25 cellular contexts compared by ENCODE assay signal in genomic region chr18:76385681-76385975, GRCh38.
"Had no signal": no experiment of that assay in that cellular context is flagged by ENCODE, and none has a peak within 500 bp of the region (broad histone marks: within the 10 kb centered on the region; RNA-seq: fewer than 3 reads in every experiment).

No MANE protein-coding gene starts in this region.

- H3K4me3 ChIP-seq: colonic mucosa, gastrocnemius medialis, ovary, psoas muscle, thoracic aorta, tibial nerve, upper lobe of left lung had no signal

- H3K4me1 ChIP-seq: colonic mucosa had no signal

- H3K27me3 ChIP-seq: colonic mucosa, gastrocnemius medialis, ovary, tibial nerve, upper lobe of left lung had no signal

- H3K36me3 ChIP-seq: colonic mucosa, gastrocnemius medialis, ovary, thoracic aorta, upper lobe of left lung had no signal

- ATAC-seq: esophagus mucosa; gastrocnemius medialis; naive thymus-derived CD4-positive, alpha-beta T cell; psoas muscle; right cardiac atrium; stimulated activated memory B cell treated with anti-CD40 and anti-IgM and Interleukin-4, amounts not matched to agents 10 μg/mL and 1 μg/mL and 100 μg/mL, for 72 hours; stimulated activated naive CD8-positive, alpha-beta T cell treated with anti-CD3 and anti-CD28 coated beads, Interleukin-15, Interleukin-2, amounts not matched to agents 100 U/mL and 50 U/mL, for 24 hours had no signal

- H3K9me3 ChIP-seq: colonic mucosa, gastrocnemius medialis, ovary, psoas muscle, thoracic aorta, tibial nerve, upper lobe of left lung had no signal

- DNase-seq: colonic mucosa; effector CD8-positive, alpha-beta T cell; foreskin fibroblast; mammary epithelial cell; mesendoderm; midbrain; occipital lobe; psoas muscle; right cardiac atrium; small intestine; stimulated activated CD4-positive, alpha-beta T cell treated with anti-CD3 and anti-CD28 coated beads, Interleukin-12 subunit alpha, Interleukin-12 subunit beta, amount 100 ng/mL, for 4 hours; stimulated activated CD4-positive, alpha-beta T cell treated with anti-CD3 and anti-CD28 coated beads, Interleukin-2, amount 100 ng/mL, for 24 hours; stimulated activated CD4-positive, alpha-beta T cell treated with anti-CD3 and anti-CD28 coated beads, Interleukin-4, amount 100 ng/mL, for 4 hours; stimulated activated naive CD8-positive, alpha-beta T cell treated with anti-CD3 and anti-CD28 coated beads, Interleukin-15, Interleukin-2, amounts not matched to agents 100 U/mL and 50 U/mL, for 24 hours had no signal

- FAIRE-seq: keratinocyte, small intestine, urothelium cell line had no signal

- H3K27ac ChIP-seq: colonic mucosa, epithelial cell of prostate, gastrocnemius medialis, ovary, psoas muscle, thoracic aorta, tibial nerve, upper lobe of left lung had no signal
